ENCODE assay signal across 1 cellular context in the genomic region with DNA sequence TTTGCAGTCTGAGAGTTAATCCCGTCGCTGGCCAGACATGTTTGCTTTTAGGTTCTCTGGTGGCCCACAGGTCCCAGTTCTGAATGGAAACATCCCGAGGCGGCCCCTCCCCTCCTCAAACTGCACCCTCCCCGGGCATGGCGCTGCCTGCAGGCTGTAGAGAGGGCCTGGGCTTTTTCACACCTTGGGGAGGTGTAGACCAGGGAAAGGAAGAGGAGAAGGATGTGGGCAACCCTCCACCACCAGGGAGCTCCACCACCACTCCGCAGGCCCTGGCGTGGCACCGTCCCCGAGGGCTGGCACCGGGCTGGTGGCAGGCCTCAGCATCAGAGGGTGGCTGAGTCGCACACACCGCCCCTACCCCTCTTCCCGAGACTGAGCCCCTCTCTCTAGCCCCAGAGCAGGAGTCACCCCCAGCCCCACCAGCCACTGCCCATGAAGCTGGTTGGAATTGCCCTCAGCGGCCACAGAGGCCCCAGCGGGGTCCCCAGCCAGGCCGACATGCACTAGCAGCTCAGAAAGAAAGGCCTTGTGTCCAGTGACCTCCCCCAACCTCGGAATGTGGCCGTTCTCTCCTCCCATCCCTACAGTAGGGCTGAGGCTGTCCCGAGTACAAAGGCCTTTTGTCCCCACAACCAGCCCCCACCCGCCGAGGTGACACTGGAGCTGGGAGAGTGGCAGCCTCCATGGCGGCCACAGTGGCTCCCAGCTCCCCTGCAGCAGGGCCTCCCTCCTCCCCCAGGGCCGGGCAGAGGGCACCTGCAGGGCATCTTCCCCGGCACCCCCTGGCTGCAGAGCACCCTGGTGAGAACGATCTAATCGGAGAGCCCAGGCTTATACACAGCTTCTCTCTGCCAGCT.
TF ChIP-seq lines count a peak whose summit lies in the region.

No MANE protein-coding gene starts in this region.

TF ChIP-seq in HepG2, 621 proteins besides CTCF, POLR2A, EP300 and RAD21 (continued from another document and continues in another):
- TF ChIP-seq, protein P1, sequence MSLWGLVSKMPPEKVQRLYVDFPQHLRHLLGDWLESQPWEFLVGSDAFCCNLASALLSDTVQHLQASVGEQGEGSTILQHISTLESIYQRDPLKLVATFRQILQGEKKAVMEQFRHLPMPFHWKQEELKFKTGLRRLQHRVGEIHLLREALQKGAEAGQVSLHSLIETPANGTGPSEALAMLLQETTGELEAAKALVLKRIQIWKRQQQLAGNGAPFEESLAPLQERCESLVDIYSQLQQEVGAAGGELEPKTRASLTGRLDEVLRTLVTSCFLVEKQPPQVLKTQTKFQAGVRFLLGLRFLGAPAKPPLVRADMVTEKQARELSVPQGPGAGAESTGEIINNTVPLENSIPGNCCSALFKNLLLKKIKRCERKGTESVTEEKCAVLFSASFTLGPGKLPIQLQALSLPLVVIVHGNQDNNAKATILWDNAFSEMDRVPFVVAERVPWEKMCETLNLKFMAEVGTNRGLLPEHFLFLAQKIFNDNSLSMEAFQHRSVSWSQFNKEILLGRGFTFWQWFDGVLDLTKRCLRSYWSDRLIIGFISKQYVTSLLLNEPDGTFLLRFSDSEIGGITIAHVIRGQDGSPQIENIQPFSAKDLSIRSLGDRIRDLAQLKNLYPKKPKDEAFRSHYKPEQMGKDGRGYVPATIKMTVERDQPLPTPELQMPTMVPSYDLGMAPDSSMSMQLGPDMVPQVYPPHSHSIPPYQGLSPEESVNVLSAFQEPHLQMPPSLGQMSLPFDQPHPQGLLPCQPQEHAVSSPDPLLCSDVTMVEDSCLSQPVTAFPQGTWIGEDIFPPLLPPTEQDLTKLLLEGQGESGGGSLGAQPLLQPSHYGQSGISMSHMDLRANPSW (CRISPR knock-in tag; IDR thresholded peaks at IDR 0.05; ENCODE audit: borderline replicate concordance): no peak
- TF ChIP-seq ZXDC (CRISPR knock-in tag; IDR thresholded peaks at IDR 0.05) (0 out of 2 replicates have a peak, but pooled peaks have one; percentile 59), NR1H2 (CRISPR knock-in tag; IDR thresholded peaks at IDR 0.05; ENCODE audit: borderline replicate concordance, low read depth) (peak; percentile 56; the same call in 1 of the 2 replicates), FOSL1 (CRISPR knock-in tag; IDR thresholded peaks at IDR 0.05; ENCODE audit: borderline replicate concordance) (no peak), ZBTB40 (IDR thresholded peaks at IDR 0.05) (no peak), ZBTB40 (CRISPR knock-in tag; IDR thresholded peaks at IDR 0.05) (peak; percentile 15; the same call in 1 of the 2 replicates), TAF15 (IDR thresholded peaks at IDR 0.05; ENCODE audit: low read depth, low read length, poor library complexity, severe bottlenecking) (peak; percentile 55), ZNF704 (CRISPR knock-in tag; IDR thresholded peaks at IDR 0.05; ENCODE audit: borderline replicate concordance) (0 out of 2 replicates have a peak, but pooled peaks have one; percentile 56), SIX1 (CRISPR knock-in tag; IDR thresholded peaks at IDR 0.05; ENCODE audit: borderline replicate concordance) (peak; percentile 62; the same call in 1 of the 2 replicates), ELF3 (CRISPR knock-in tag; IDR thresholded peaks at IDR 0.05) (peak; percentile 87), SNRNP70 (IDR thresholded peaks at IDR 0.05; ENCODE audit: low read depth, low read length) (no peak), KLF16 (CRISPR knock-in tag; IDR thresholded peaks at IDR 0.05) (no peak), HOXA7 (CRISPR knock-in tag; IDR thresholded peaks at IDR 0.05) (no peak), KDM4B (CRISPR knock-in tag; IDR thresholded peaks at IDR 0.05) (peak; percentile 12; the same call in 1 of the 2 replicates), ZNF234 (CRISPR knock-in tag; conservative IDR thresholded peaks at IDR 0.05) (0 out of 2 replicates have a peak, but pooled peaks have one; percentile 18), ZFY (CRISPR knock-in tag; IDR thresholded peaks at IDR 0.05) (peak; percentile 76), DNMT3B (CRISPR knock-in tag; conservative IDR thresholded peaks at IDR 0.05) (no peak), ATF7 (IDR thresholded peaks at IDR 0.05) (no peak), ATF7 (CRISPR knock-in tag; IDR thresholded peaks at IDR 0.05) (peak; percentile 42; the same call in 1 of the 2 replicates), HMGXB4 (CRISPR knock-in tag; IDR thresholded peaks at IDR 0.05; ENCODE audit: borderline replicate concordance in 1 of 2, low read depth in 1 of 2) (peak in 1 of 2 experiments; percentile 81), NRL (CRISPR knock-in tag; IDR thresholded peaks at IDR 0.05; ENCODE audit: borderline replicate concordance) (0 out of 2 replicates have a peak, but pooled peaks have one; percentile 25), CCAR2 (optimal IDR thresholded peaks at IDR 0.05; ENCODE audit: low read depth, low read length) (peak; percentile 35), NFE2L1 (CRISPR knock-in tag; IDR thresholded peaks at IDR 0.05; ENCODE audit: borderline replicate concordance) (no peak), BRD4 (CRISPR knock-in tag; IDR thresholded peaks at IDR 0.05) (peak; percentile 71), ZNF670 (CRISPR knock-in tag; IDR thresholded peaks at IDR 0.05; ENCODE audit: borderline replicate concordance) (peak; percentile 66; the same call in 1 of the 2 replicates), CBFB (CRISPR knock-in tag; IDR thresholded peaks at IDR 0.05) (peak; percentile 82), ZFX (CRISPR knock-in tag; IDR thresholded peaks at IDR 0.05; ENCODE audit: low read depth) (peak; percentile 94)
- TF ChIP-seq, protein P2, sequence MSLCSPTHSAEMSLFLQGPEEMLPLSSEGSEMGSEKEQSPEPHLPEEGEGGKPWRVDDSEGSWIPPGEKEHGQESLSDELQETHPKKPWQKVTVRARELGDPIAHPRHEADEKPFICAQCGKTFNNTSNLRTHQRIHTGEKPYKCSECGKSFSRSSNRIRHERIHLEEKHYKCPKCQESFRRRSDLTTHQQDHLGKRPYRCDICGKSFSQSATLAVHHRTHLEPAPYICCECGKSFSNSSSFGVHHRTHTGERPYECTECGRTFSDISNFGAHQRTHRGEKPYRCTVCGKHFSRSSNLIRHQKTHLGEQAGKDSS (CRISPR knock-in tag; IDR thresholded peaks at IDR 0.05; ENCODE audit: borderline replicate concordance, low read depth): peak; percentile 68; the same call in 1 of the 2 replicates
- TF ChIP-seq, protein P3, sequence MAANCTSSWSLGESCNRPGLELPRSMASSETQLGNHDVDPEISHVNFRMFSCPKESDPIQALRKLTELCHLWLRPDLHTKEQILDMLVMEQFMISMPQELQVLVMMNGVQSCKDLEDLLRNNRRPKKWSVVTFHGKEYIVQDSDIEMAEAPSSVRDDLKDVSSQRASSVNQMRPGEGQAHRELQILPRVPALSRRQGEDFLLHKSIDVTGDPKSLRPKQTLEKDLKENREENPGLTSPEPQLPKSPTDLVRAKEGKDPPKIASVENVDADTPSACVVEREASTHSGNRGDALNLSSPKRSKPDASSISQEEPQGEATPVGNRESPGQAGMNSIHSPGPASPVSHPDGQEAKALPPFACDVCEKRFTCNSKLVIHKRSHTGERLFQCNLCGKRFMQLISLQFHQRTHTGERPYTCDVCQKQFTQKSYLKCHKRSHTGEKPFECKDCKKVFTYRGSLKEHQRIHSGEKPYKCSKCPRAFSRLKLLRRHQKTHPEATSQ (CRISPR knock-in tag; IDR thresholded peaks at IDR 0.05; ENCODE audit: borderline replicate concordance): peak; percentile 71; the same call in 1 of the 2 replicates
- TF ChIP-seq, protein P4, sequence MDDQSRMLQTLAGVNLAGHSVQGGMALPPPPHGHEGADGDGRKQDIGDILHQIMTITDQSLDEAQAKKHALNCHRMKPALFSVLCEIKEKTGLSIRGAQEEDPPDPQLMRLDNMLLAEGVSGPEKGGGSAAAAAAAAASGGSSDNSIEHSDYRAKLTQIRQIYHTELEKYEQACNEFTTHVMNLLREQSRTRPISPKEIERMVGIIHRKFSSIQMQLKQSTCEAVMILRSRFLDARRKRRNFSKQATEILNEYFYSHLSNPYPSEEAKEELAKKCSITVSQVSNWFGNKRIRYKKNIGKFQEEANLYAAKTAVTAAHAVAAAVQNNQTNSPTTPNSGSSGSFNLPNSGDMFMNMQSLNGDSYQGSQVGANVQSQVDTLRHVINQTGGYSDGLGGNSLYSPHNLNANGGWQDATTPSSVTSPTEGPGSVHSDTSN (CRISPR knock-in tag; IDR thresholded peaks at IDR 0.05; ENCODE audit: borderline replicate concordance): no peak
